In genomic region chr2:63882395-63883130, GRCh38 we compare ENCODE assay signal across 1 cellular context.
TF ChIP-seq lines count a peak whose summit lies in the region.

No MANE protein-coding gene starts in this region.

TF ChIP-seq in WTC11, 78 proteins besides CTCF, POLR2A, EP300 and RAD21:
- no peak for TF ChIP-seq HMGXB4 (CRISPR knock-in tag; IDR thresholded peaks at IDR 0.05)
- TF ChIP-seq ZNF232 (CRISPR knock-in tag; IDR thresholded peaks at IDR 0.05), result no peak
